In the genomic region with DNA sequence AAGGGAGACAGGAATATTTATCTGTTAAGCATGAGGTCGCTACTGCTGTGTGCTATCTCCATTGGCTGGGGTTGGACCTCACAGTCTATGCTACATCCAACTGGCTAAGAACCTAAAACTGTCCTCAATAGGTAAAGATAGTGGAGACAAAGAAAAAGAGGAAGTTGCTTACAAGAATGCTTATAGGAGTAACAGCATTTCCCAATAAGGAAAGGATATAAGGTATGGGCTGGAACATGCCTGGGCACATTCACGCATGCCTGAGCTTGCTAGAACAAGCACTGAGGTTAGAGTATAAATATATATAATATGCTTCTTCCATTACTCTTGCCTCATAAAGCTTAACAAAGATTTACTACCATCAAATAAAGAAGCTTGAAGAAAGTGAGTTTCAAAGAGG, we compare ENCODE assay signal across 21 cellular contexts. TPM values are rescaled to one million over a fixed set of nuclear protein-coding genes. Genes with fewer than 3 reads are reported as not detected.
A peak's percentile ranks its signal among the peaks of the same experiment; 100 is the strongest.
DNase-seq lines count a peak whose midpoint lies in the region; ATAC-seq and TF ChIP-seq lines count a peak whose summit lies in the region.
"Had no signal": no experiment of that assay in that cellular context is flagged by ENCODE, and none has a peak within 500 bp of the region (broad histone marks: within the 10 kb centered on the region; RNA-seq: fewer than 3 reads in every experiment).

No MANE protein-coding gene starts in this region.

- H3K9ac ChIP-seq in BLaER1 (no peak overlapping the region), IMR-90 (ENCODE audit: low read depth, low read length) (no peak overlapping the region)

- H4K5ac ChIP-seq in IMR-90 (ENCODE audit: low read depth, low read length): peak overlapping the region; percentile 54; the same call in 1 of the 2 replicates

- H3K27ac Mint-ChIP-seq in endothelial cell (ENCODE audit: unreplicated experiment) (peak overlapping the region; percentile 98), HFFc6 (no peak overlapping the region)
- H3K27ac Mint-ChIP-seq: activated CD4-positive, alpha-beta T cell treated with anti-CD3 and anti-CD28 coated beads for 36 hours; activated CD8-positive, alpha-beta memory T cell treated with anti-CD3 and anti-CD28 coated beads, Interleukin-2, amount 10 ng/mL, durations not matched to agents 7 days and 5 days; stimulated activated naive CD8-positive, alpha-beta T cell treated with anti-CD3 and anti-CD28 coated beads, Interleukin-15, Interleukin-2, amounts not matched to agents 100 ng/mL and 50 ng/mL, for 24 hours had no signal

- TF ChIP-seq CTCF in IMR-90 (conservative IDR thresholded peaks at IDR 0.05; ENCODE audit: low read depth, low read length): no peak
- no peak for TF ChIP-seq CTCF in endothelial cell (IDR thresholded peaks at IDR 0.05; ENCODE audit: unreplicated experiment)
- no peak for TF ChIP-seq CTCF in HFFc6 (IDR thresholded peaks at IDR 0.05)
- TF ChIP-seq CTCF in GM13976 (IDR thresholded peaks at IDR 0.05; ENCODE audit: borderline replicate concordance, control extremely low read depth, extremely low read depth, insufficient read depth, missing control alignments): no peak

- in situ Hi-C loops in IMR-90 (cut with MboI; ENCODE audit: low sequenced_read_pairs) (no loop called here), GM13976 (cut with MboI; ENCODE audit: low sequenced_read_pairs, unreplicated experiment) (no loop called here), ACHN (cut with HindIII; ENCODE audit: low pct_ligation_motif_present, low pct_unique_long_range_greater_than_20kb, low sequenced_read_pairs) (no loop called here)

- H3K4me2 ChIP-seq in BLaER1: peak overlapping the region; percentile 17; the same call in 1 of the 2 replicates
- no peak overlapping the region for H3K4me2 ChIP-seq in IMR-90 (ENCODE audit: low read depth, low read length)

- DNase-seq in IMR-90 (no peak), OCI-M1 (lab: John Stamatoyannopoulos, UW) (peak; percentile 70), endothelial cell (ENCODE audit: low spot score) (no peak), HFFc6 (no peak), GM13976 (ENCODE audit: low spot score) (no peak), ACHN (no peak), SHP77 treated with DMSO at 0.1 percent for 48 hours (lab: John Stamatoyannopoulos, UW) (no peak)
- DNase-seq: activated CD4-positive, alpha-beta T cell treated with anti-CD3 and anti-CD28 coated beads for 36 hours; activated CD8-positive, alpha-beta memory T cell treated with anti-CD3 and anti-CD28 coated beads, Interleukin-2, amount 10 ng/mL, durations not matched to agents 7 days and 5 days; adrenal gland; erythroblast; left ventricle myocardium inferior; NCI-H1092; NCI-H2081 treated with DMSO at 0.1 percent for 48 hours; NCI-H510A; SJCRH30; T1000 had no signal

- WGBS in IMR-90 (ENCODE audit: extremely low coverage in 2 of 2, insufficient read length in 1 of 2), 2 experiments: no CpG with 5 or more reads among the region's 2 CpGs

- H3K27me3 ChIP-seq in BLaER1: peaks cover 8% of the 10 kb centered on the region
- H3K27me3 ChIP-seq in IMR-90 (ENCODE audit: control insufficient read depth, insufficient read depth, low read length): peaks cover 7% of the 10 kb centered on the region

- H3K4me3 ChIP-seq in BLaER1 (no peak overlapping the region), IMR-90 (ENCODE audit: insufficient read depth, low read depth, low read length) (no peak overlapping the region)
- H3K4me3 ChIP-seq: adrenal gland, left ventricle myocardium inferior, SJCRH30, skin epidermis had no signal

- H3K9me1 ChIP-seq in IMR-90 (ENCODE audit: insufficient read depth, low read length): no peaks in the 10 kb centered on the region

- no peak overlapping the region for H2AK9ac ChIP-seq in IMR-90 (replicated peaks; ENCODE audit: low read depth, low read length, poor library complexity)

- H3K9me3 Mint-ChIP-seq in endothelial cell (ENCODE audit: unreplicated experiment) (peaks cover 9% of the 10 kb centered on the region), HFFc6 (no peaks in the 10 kb centered on the region; the same call in 1 of the 2 replicates)

- dilution Hi-C loops in IMR-90 (cut with HindIII; ENCODE audit: low sequenced_read_pairs, unreplicated experiment): no loop called here

- H3K4me1 Mint-ChIP-seq in endothelial cell (ENCODE audit: unreplicated experiment) (peaks cover 47% of the 10 kb centered on the region), HFFc6 (ENCODE audit: low read depth) (peaks cover 23% of the 10 kb centered on the region; the same call in 1 of the 2 replicates)

- H3K4me3 Mint-ChIP-seq in endothelial cell (ENCODE audit: unreplicated experiment) (no peak overlapping the region), HFFc6 (no peak overlapping the region)
- H3K4me3 Mint-ChIP-seq: activated CD4-positive, alpha-beta T cell treated with anti-CD3 and anti-CD28 coated beads for 36 hours; activated CD8-positive, alpha-beta memory T cell treated with anti-CD3 and anti-CD28 coated beads, Interleukin-2, amount 10 ng/mL, durations not matched to agents 7 days and 5 days; stimulated activated naive CD8-positive, alpha-beta T cell treated with anti-CD3 and anti-CD28 coated beads, Interleukin-15, Interleukin-2, amounts not matched to agents 100 ng/mL and 50 ng/mL, for 24 hours had no signal

- H2AK5ac ChIP-seq in IMR-90 (ENCODE audit: low read depth, low read length): no peak overlapping the region

- no peak overlapping the region for H3K14ac ChIP-seq in IMR-90 (replicated peaks; ENCODE audit: low read depth, low read length)

- no peak overlapping the region for H2BK15ac ChIP-seq in IMR-90 (ENCODE audit: low read depth, low read length)

- H3K4ac ChIP-seq in IMR-90 (ENCODE audit: low read depth, low read length): no peak overlapping the region

- H2BK5ac ChIP-seq in IMR-90 (ENCODE audit: low read depth, low read length, poor library complexity, severe bottlenecking): no peak overlapping the region

- H2BK120ac ChIP-seq in IMR-90 (ENCODE audit: low read depth, low read length): no peak overlapping the region

- no peak overlapping the region for H4K8ac ChIP-seq in IMR-90 (ENCODE audit: low read depth in 2 of 2, low read length in 2 of 2)

- no peak overlapping the region for H3K18ac ChIP-seq in IMR-90 (ENCODE audit: low read depth, low read length)

- no peak overlapping the region for H4K91ac ChIP-seq in IMR-90 (ENCODE audit: insufficient read depth, low read depth, low read length)

- no peak for ATAC-seq in IMR-90 (ENCODE audit: low read depth)
- ATAC-seq: activated CD4-positive, alpha-beta T cell treated with anti-CD3 and anti-CD28 coated beads for 36 hours; activated CD8-positive, alpha-beta memory T cell treated with anti-CD3 and anti-CD28 coated beads, Interleukin-2, amount 10 ng/mL, durations not matched to agents 7 days and 5 days had no signal

- no peaks in the 10 kb centered on the region for H3K79me1 ChIP-seq in IMR-90 (ENCODE audit: low read depth in 1 of 2, low read length in 2 of 2)

- H4K20me1 ChIP-seq in BLaER1: no peaks in the 10 kb centered on the region
- H4K20me1 ChIP-seq in IMR-90 (ENCODE audit: insufficient read depth, low read length): no peaks in the 10 kb centered on the region

- H2BK20ac ChIP-seq in IMR-90 (ENCODE audit: low read depth, low read length): no peak overlapping the region

- H3K36me3 Mint-ChIP-seq in endothelial cell (ENCODE audit: low read depth, unreplicated experiment) (peaks cover 28% of the 10 kb centered on the region), HFFc6 (ENCODE audit: low read depth) (no peaks in the 10 kb centered on the region)

- POLR2A ChIA-PET in IMR-90 (lab: Charles Lee; ENCODE audit: unreplicated experiment): no interaction called here

- no peak overlapping the region for H3K23ac ChIP-seq in IMR-90 (ENCODE audit: low read depth, low read length)

- H3K9me3 ChIP-seq in BLaER1: peaks cover 63% of the 10 kb centered on the region
- H3K9me3 ChIP-seq in IMR-90 (ENCODE audit: control insufficient read depth, insufficient read depth, low read length): peaks cover 3% of the 10 kb centered on the region; the same call in 1 of the 2 replicates
- H3K9me3 ChIP-seq: adrenal gland had no signal

- CTCF ChIA-PET in IMR-90 (lab: Yijun Ruan, JAX): no interaction called here

- H3K27ac ChIP-seq in BLaER1: no peak overlapping the region
- H3K27ac ChIP-seq in IMR-90 (ENCODE audit: insufficient read depth, low read length): no peak overlapping the region
- H3K27ac ChIP-seq: adrenal gland, left ventricle myocardium inferior, SJCRH30, skin epidermis had no signal

- H3K27me3 Mint-ChIP-seq in endothelial cell (ENCODE audit: unreplicated experiment) (peaks cover 12% of the 10 kb centered on the region), HFFc6 (ENCODE audit: insufficient read depth) (peaks cover 9% of the 10 kb centered on the region)

- BruUV-seq in IMR-90 (replicated peaks; lab: Mats Ljungman, UMichigan): no TSS peak

- no peak for TF ChIP-seq RAD21 in IMR-90 (IDR thresholded peaks at IDR 0.05; ENCODE audit: low read length)

- H3K36me3 ChIP-seq in BLaER1 (peaks cover 13% of the 10 kb centered on the region), IMR-90 (ENCODE audit: control insufficient read depth, insufficient read depth, low read length) (no peaks in the 10 kb centered on the region)
- H3K36me3 ChIP-seq: adrenal gland, left ventricle myocardium inferior, SJCRH30 had no signal

- H3K56ac ChIP-seq in IMR-90 (ENCODE audit: extremely low read depth, insufficient read depth, low read length): no peak overlapping the region

- intact Hi-C loops in IMR-90 (cut with micrococcal nuclease): loop anchor here (5.0 kb wide), 1 partner anchor 61 kb away; no protein-coding TSS in a partner anchor

- no peak for TF ChIP-seq POLR2A in IMR-90 (IDR thresholded peaks at IDR 0.05; ENCODE audit: low read depth, low read length)

- H2AFZ ChIP-seq in IMR-90 (replicated peaks; ENCODE audit: low read length, poor library complexity): no peak overlapping the region

- peaks cover 47% of the 10 kb centered on the region for H3K4me1 ChIP-seq in BLaER1
- H3K4me1 ChIP-seq in IMR-90 (ENCODE audit: control insufficient read depth, insufficient read depth, low read length): no peaks in the 10 kb centered on the region
- H3K4me1 ChIP-seq: adrenal gland had no signal

TF ChIP-seq in IMR-90, 13 proteins besides CTCF, POLR2A, EP300 and RAD21 (continues in another document):
- TF ChIP-seq, protein P1, sequence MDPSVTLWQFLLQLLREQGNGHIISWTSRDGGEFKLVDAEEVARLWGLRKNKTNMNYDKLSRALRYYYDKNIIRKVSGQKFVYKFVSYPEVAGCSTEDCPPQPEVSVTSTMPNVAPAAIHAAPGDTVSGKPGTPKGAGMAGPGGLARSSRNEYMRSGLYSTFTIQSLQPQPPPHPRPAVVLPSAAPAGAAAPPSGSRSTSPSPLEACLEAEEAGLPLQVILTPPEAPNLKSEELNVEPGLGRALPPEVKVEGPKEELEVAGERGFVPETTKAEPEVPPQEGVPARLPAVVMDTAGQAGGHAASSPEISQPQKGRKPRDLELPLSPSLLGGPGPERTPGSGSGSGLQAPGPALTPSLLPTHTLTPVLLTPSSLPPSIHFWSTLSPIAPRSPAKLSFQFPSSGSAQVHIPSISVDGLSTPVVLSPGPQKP (IDR thresholded peaks at IDR 0.05; ENCODE audit: borderline replicate concordance, low read depth, low read length): no peak

RNA-seq across cellular contexts. Expression of a gene that starts 47.9 kb away (rescaled TPM):
- total RNA-seq in IMR-90 (2012; rRNA removed) (not detected in 2 replicates), endothelial cell (ENCODE audit: unreplicated experiment) (74.1 TPM)
- not detected in 2 replicates for polyA plus RNA-seq in IMR-90 (2012; rRNA removed)
- not detected in 2 replicates for polyA plus RNA-seq in IMR-90 (2012; cell fraction: cytosol; rRNA removed)
- polyA plus RNA-seq in IMR-90 (2012; cell fraction: nucleus; rRNA removed; ENCODE audit: low replicate concordance): not detected in 2 replicates
- total RNA-seq in HFFc6 (2021; fragmentation: NEBNext Ultra II Directional; extraction: Animal tissue kit (Norgen Biotek cat#: 25700)): not detected
- total RNA-seq: Daoy had no signal

Comparison
In these comparisons a context has a peak if more than half of its experiments do, and no peak if none do; other contexts are left out.
1. RNA of a gene that starts 47.9 kb away (total RNA-seq): 74.1 TPM in endothelial cell (single experiment); not detected in IMR-90 and not detected in HFFc6; every median in the first group is over 10 times any median in the second.